ENCODE assay signal across 10 cellular contexts in the genomic region with DNA sequence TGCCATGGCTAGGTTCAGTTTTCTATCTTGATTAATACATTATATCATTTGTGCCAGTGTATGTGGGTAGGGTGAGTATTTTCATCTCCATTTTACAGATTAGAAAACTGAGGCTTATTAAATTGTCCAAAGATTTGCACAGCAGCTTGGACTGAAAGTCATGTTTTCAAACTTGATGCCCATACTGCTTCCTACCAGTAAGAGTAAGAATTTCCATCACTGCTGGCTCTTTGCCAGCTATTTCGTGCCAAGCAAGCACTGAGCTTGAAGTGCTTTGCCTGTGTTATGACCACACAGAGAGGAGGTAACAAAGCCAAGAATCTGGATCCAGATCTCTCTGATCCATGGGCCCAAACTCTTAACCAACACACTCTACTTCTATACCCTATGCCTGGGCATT.
DNase-seq lines count a peak whose midpoint lies in the region; ATAC-seq and TF ChIP-seq lines count a peak whose summit lies in the region.
"Had no signal": no experiment of that assay in that cellular context is flagged by ENCODE, and none has a peak within 500 bp of the region (broad histone marks: within the 10 kb centered on the region; RNA-seq: fewer than 3 reads in every experiment).

No MANE protein-coding gene starts in this region.

- H3K4me1 Mint-ChIP-seq in stimulated activated naive B cell treated with anti-CD40 and anti-IgM and Interleukin-4, amounts not matched to agents 10 μg/mL and 1 μg/mL and 100 μg/mL, for 72 hours = peaks cover 6% of the 10 kb centered on the region in 2 donors

- peaks cover 0 to 4% of the 10 kb centered on the region in 2 donors for H3K9me3 Mint-ChIP-seq in stimulated activated naive B cell treated with anti-CD40 and anti-IgM and Interleukin-4, amounts not matched to agents 10 μg/mL and 1 μg/mL and 100 μg/mL, for 72 hours

- peaks cover 16 to 23% of the 10 kb centered on the region in 2 donors for H3K36me3 Mint-ChIP-seq in stimulated activated naive B cell treated with anti-CD40 and anti-IgM and Interleukin-4, amounts not matched to agents 10 μg/mL and 1 μg/mL and 100 μg/mL, for 72 hours

- DNase-seq in H4 (ENCODE audit: low spot score) (peak; percentile 93), NCI-H2171 (lab: John Stamatoyannopoulos, UW) (peak; percentile 18), cerebellum (ENCODE audit: low spot score) (peak; percentile 3), omental fat pad (ENCODE audit: low spot score) (no peak), retina (no peak)
- DNase-seq in stimulated activated naive B cell treated with anti-CD40 and anti-IgM and Interleukin-4, amounts not matched to agents 10 μg/mL and 1 μg/mL and 100 μg/mL, for 72 hours = no peak
- DNase-seq: effector CD8-positive, alpha-beta T cell; mesendoderm had no signal

- no peak for TF ChIP-seq CTCF in omental fat pad (IDR thresholded peaks at IDR 0.05)

- no peak overlapping the region for H3K27ac Mint-ChIP-seq in stimulated activated naive B cell treated with anti-CD40 and anti-IgM and Interleukin-4, amounts not matched to agents 10 μg/mL and 1 μg/mL and 100 μg/mL, for 72 hours

- no peaks in the 10 kb centered on the region for H3K27me3 Mint-ChIP-seq in stimulated activated naive B cell treated with anti-CD40 and anti-IgM and Interleukin-4, amounts not matched to agents 10 μg/mL and 1 μg/mL and 100 μg/mL, for 72 hours

- ATAC-seq in omental fat pad (ENCODE audit: low FRiP score) (peak; percentile 65), HG03439 (IDR thresholded peaks at IDR 0.05; ENCODE audit: unreplicated experiment) (no peak), HG03159 (IDR thresholded peaks at IDR 0.05; ENCODE audit: unreplicated experiment) (no peak)
- no peak for ATAC-seq in stimulated activated naive B cell treated with anti-CD40 and anti-IgM and Interleukin-4, amounts not matched to agents 10 μg/mL and 1 μg/mL and 100 μg/mL, for 72 hours (replicated peaks)

- no peak overlapping the region for H3K4me3 Mint-ChIP-seq in stimulated activated naive B cell treated with anti-CD40 and anti-IgM and Interleukin-4, amounts not matched to agents 10 μg/mL and 1 μg/mL and 100 μg/mL, for 72 hours

Comparison
In these comparisons a context has a peak if more than half of its experiments do, and no peak if none do; other contexts are left out.
1. DNase-seq: peak in H4 (single experiment), NCI-H2171 (single experiment) and cerebellum (single experiment); none in omental fat pad (single experiment), retina (single experiment) and stimulated activated naive B cell treated with anti-CD40 and anti-IgM and Interleukin-4, amounts not matched to agents 10 μg/mL and 1 μg/mL and 100 μg/mL, for 72 hours (single experiment).